8 cellular contexts compared by ENCODE assay signal in the genomic region with DNA sequence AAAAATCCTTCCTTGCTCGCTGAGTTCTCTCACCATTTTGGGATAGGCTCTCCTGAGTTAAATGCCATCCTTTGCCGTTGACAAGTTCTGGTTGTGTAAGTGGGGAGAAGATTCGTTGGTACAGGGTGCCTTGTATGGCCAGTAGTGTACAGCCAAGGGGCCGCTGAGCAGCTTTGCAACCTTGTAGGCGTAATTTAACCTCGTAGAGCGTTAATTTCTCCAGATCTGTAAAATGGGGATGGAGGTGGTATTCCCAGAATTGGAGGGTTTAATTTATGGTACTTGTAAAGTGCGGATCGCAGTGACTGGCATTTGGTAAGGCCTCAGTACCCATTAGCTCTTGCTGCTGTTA. TPM values are rescaled to one million over a fixed set of nuclear protein-coding genes. Genes with fewer than 3 reads are reported as not detected.
DNase-seq lines count a peak whose midpoint lies in the region; ATAC-seq and TF ChIP-seq lines count a peak whose summit lies in the region.

No MANE protein-coding gene starts in this region.

- H3K27ac ChIP-seq in 22Rv1 (peak overlapping the region; percentile 84), GM23338 (ENCODE audit: low read depth) (no peak overlapping the region), angular gyrus (ENCODE audit: low read depth, low read length) (peak overlapping the region; percentile 66)

- H3K36me3 ChIP-seq in GM23338 (ENCODE audit: insufficient read depth): no peaks in the 10 kb centered on the region

- peak overlapping the region; percentile 29; the same call in 1 of the 2 replicates for H3K27ac Mint-ChIP-seq in GM23338

- H4K20me1 ChIP-seq in GM23338 (replicated peaks; ENCODE audit: insufficient read depth): no peaks in the 10 kb centered on the region

- no peaks in the 10 kb centered on the region for H3K9me3 ChIP-seq in mononuclear cell (ENCODE audit: low read depth, low read length)

- no peaks in the 10 kb centered on the region for H3K9me3 Mint-ChIP-seq in GM23338

- no peak for TF ChIP-seq CTCF in 22Rv1 (IDR thresholded peaks at IDR 0.05)
- TF ChIP-seq CTCF in GM23338 (conservative IDR thresholded peaks at IDR 0.05; ENCODE audit: low read depth in 2 of 2): no peak

- H3K36me3 Mint-ChIP-seq in GM23338 (ENCODE audit: low read depth): no peaks in the 10 kb centered on the region; the same call in 2 of the 3 replicates

- ATAC-seq in GM23338 (no peak), GM18505 (IDR thresholded peaks at IDR 0.05; ENCODE audit: unreplicated experiment) (no peak), GM19452 (IDR thresholded peaks at IDR 0.05; ENCODE audit: unreplicated experiment) (no peak)

- H3F3A ChIP-seq in GM23338 (replicated peaks; ENCODE audit: low read depth): peaks cover 13% of the 10 kb centered on the region

- H2AFZ ChIP-seq in GM23338: peak overlapping the region; percentile 94

- H3K27me3 Mint-ChIP-seq in GM23338 (ENCODE audit: insufficient read depth, low read depth, poor library complexity): peaks cover 46% of the 10 kb centered on the region

- H3K79me2 ChIP-seq in GM23338 (replicated peaks; ENCODE audit: insufficient read depth): no peaks in the 10 kb centered on the region

- DNase-seq in GM23338 (ENCODE audit: low spot score) (no peak), hippocampal formation (lab: John Stamatoyannopoulos, UW) (no peak)
- DNase-seq in stimulated activated CD4-positive, alpha-beta T cell treated with anti-CD3 and anti-CD28 coated beads, Interleukin-2, amount 100 ng/mL, for 24 hours: no peak

- peak overlapping the region; percentile 82 for H3K4me2 ChIP-seq in GM23338

- H3K4me1 ChIP-seq in GM23338 (ENCODE audit: insufficient read depth) (peaks cover 65% of the 10 kb centered on the region), mononuclear cell (ENCODE audit: insufficient read depth, low read length) (peaks cover 86% of the 10 kb centered on the region)

- H3K27me3 ChIP-seq in GM23338 (ENCODE audit: insufficient read depth): peaks cover 60% of the 10 kb centered on the region
- no peaks in the 10 kb centered on the region for H3K27me3 ChIP-seq in mononuclear cell (ENCODE audit: insufficient read depth, low read length)

- H3K4me3 Mint-ChIP-seq in GM23338: peak overlapping the region; percentile 74

- TF ChIP-seq POLR2A in GM18505 (IDR thresholded peaks at IDR 0.05; ENCODE audit: borderline replicate concordance, extremely low read depth, insufficient read depth, insufficient read length): no peak

- peak overlapping the region; percentile 86 for H3K4me3 ChIP-seq in GM23338
- H3K4me3 ChIP-seq in mononuclear cell (ENCODE audit: low read length): peak overlapping the region; percentile 88

- no peaks in the 10 kb centered on the region for H3K9me2 ChIP-seq in GM23338 (ENCODE audit: insufficient read depth)

- peaks cover 64% of the 10 kb centered on the region for H3K4me1 Mint-ChIP-seq in GM23338

TF ChIP-seq in GM23338, 12 proteins besides CTCF, POLR2A, EP300 and RAD21:
- no peak for TF ChIP-seq EZH2phosphoT487 (IDR thresholded peaks at IDR 0.05; ENCODE audit: unreplicated experiment)
- TF ChIP-seq EZH2 (IDR thresholded peaks at IDR 0.05; ENCODE audit: low read depth, unreplicated experiment): peak; percentile 9

RNA-seq across cellular contexts. Expression of a gene that starts 1.4 kb away (rescaled TPM):
- total RNA-seq in GM23338 (2014; rRNA removed; shearing (Covaris generic)): 5.1 and 9.2 TPM in 2 replicates
- polyA plus RNA-seq in GM23338 (2016; fragmentation: Nextera tagmentation; extraction: Ambion mirVana): 1.7 and 2.4 TPM in 2 replicates
- 18.5 TPM for total RNA-seq in mononuclear cell

RNA-seq across cellular contexts. Expression of a gene that starts 1.7 kb away (rescaled TPM):
- 0.35 TPM in 1 of 2 replicates, not detected in the other for total RNA-seq in GM23338 (2014; rRNA removed; shearing (Covaris generic))
- 0.16 TPM in 1 of 2 replicates, not detected in the other for polyA plus RNA-seq in GM23338 (2016; fragmentation: Nextera tagmentation; extraction: Ambion mirVana)
- total RNA-seq in mononuclear cell: 35.9 TPM

RNA-seq across cellular contexts. Expression of a gene that starts 44.8 kb away (rescaled TPM):
- 49.1 and 54.2 TPM in 2 replicates for total RNA-seq in GM23338 (2014; rRNA removed; shearing (Covaris generic))
- polyA plus RNA-seq in GM23338 (2016; fragmentation: Nextera tagmentation; extraction: Ambion mirVana): 71.5 and 83.8 TPM in 2 replicates
- total RNA-seq in mononuclear cell: 58.6 TPM

Comparison
In these comparisons a context has a peak if more than half of its experiments do, and no peak if none do; other contexts are left out.
1. RNA of a gene that starts 1.7 kb away (total RNA-seq): 35.9 TPM in mononuclear cell (single experiment); 0.35 TPM in GM23338; every median in the first group is over 10 times any median in the second.